23 cellular contexts compared by ENCODE assay signal in genomic region chr5:138748630-138749081, GRCh38. TPM values are rescaled to one million over a fixed set of nuclear protein-coding genes. Genes with fewer than 3 reads are reported as not detected.
DNase-seq lines count a peak whose midpoint lies in the region; ATAC-seq, FAIRE-seq and TF ChIP-seq lines count a peak whose summit lies in the region.
"Had no signal": no experiment of that assay in that cellular context is flagged by ENCODE, and none has a peak within 500 bp of the region (broad histone marks: within the 10 kb centered on the region; RNA-seq: fewer than 3 reads in every experiment).

No MANE protein-coding gene starts in this region.

- H3K4me3 ChIP-seq in A549 = no peak overlapping the region
- no peak overlapping the region for H3K4me3 ChIP-seq in mesenchymal stem cell (ENCODE audit: insufficient read depth in 1 of 2, low read depth in 1 of 2, low read length in 2 of 2)
- H3K4me3 ChIP-seq: mucosa of descending colon, Peyer's patch, upper lobe of left lung had no signal

- peaks cover 15% of the 10 kb centered on the region for H3K4me1 ChIP-seq in A549
- H3K4me1 ChIP-seq in mesenchymal stem cell (ENCODE audit: control insufficient read depth, insufficient read depth, low read depth, low read length) = peaks cover 7% of the 10 kb centered on the region

- H4K91ac ChIP-seq in mesenchymal stem cell (ENCODE audit: low read length) = no peak overlapping the region

- H3K18ac ChIP-seq in mesenchymal stem cell (ENCODE audit: low read depth in 1 of 2, low read length in 2 of 2) = no peak overlapping the region

- H3K27ac ChIP-seq in A549 = no peak overlapping the region
- H3K27ac ChIP-seq in mesenchymal stem cell (ENCODE audit: low read length, poor library complexity, severe bottlenecking) = no peak overlapping the region
- H3K27ac ChIP-seq: neutrophil, Peyer's patch, upper lobe of left lung had no signal

- FAIRE-seq in A549 (lab: Jason Lieb, UNC) = no peak
- FAIRE-seq: endometrium, GM19239 had no signal

- H3K4ac ChIP-seq in mesenchymal stem cell (ENCODE audit: low read depth in 1 of 2, low read length in 2 of 2) = no peak overlapping the region

- H3K36me3 Mint-ChIP-seq in activated T-helper 17 cell treated with anti-CD3 and anti-CD28 coated beads, Interleukin-2, amount 50 U/mL, for 72 hours (ENCODE audit: low read depth) = no peaks in the 10 kb centered on the region
- peaks cover 2% of the 10 kb centered on the region for H3K36me3 Mint-ChIP-seq in T-helper 17 cell (ENCODE audit: low read depth)

- no peaks in the 10 kb centered on the region for H3K9me3 ChIP-seq in A549
- no peaks in the 10 kb centered on the region for H3K9me3 ChIP-seq in mesenchymal stem cell (ENCODE audit: control insufficient read depth, low read length)
- no peaks in the 10 kb centered on the region for H3K9me3 ChIP-seq in T-helper 17 cell (ENCODE audit: control insufficient read depth, low read length, poor library complexity, severe bottlenecking)
- H3K9me3 ChIP-seq: mucosa of descending colon, neutrophil, Peyer's patch, upper lobe of left lung had no signal

- CTCF ChIA-PET in A549 (lab: Yijun Ruan, JAX) = interaction anchor here (0.7 to 1.3 kb wide), 3 partner anchors 26 to 165 kb away, joined by 3 read pairs; no protein-coding TSS in a partner anchor

- no peak overlapping the region for H2BK15ac ChIP-seq in mesenchymal stem cell (ENCODE audit: low read depth, poor library complexity, severe bottlenecking)

- TF ChIP-seq RAD21 in A549 (conservative IDR thresholded peaks at IDR 0.05 in 1 of 2, IDR thresholded peaks at IDR 0.05 in 1 of 2) = no peak

- no peak overlapping the region for H4K8ac ChIP-seq in mesenchymal stem cell (ENCODE audit: low read length)

- no peak for ATAC-seq in A549
- peak; percentile 17 for ATAC-seq in activated T-helper 17 cell treated with anti-CD3 and anti-CD28 coated beads, Interleukin-2, amount 50 U/mL, for 72 hours (replicated peaks)
- no peak for ATAC-seq in T-helper 17 cell
- ATAC-seq: activated CD4-positive, alpha-beta T cell treated with anti-CD3 and anti-CD28 coated beads for 36 hours; left lobe of liver; mucosa of descending colon; right cardiac atrium had no signal

- peak overlapping the region; percentile 36 for H3K9ac ChIP-seq in mesenchymal stem cell (ENCODE audit: low read length)

- no peak overlapping the region for H3K23ac ChIP-seq in mesenchymal stem cell (ENCODE audit: low read length in 2 of 2)

- no peak for TF ChIP-seq POLR2A in A549 (IDR thresholded peaks at IDR 0.05; ENCODE audit: low read length)

- no peaks in the 10 kb centered on the region for H3K27me3 ChIP-seq in mesenchymal stem cell (ENCODE audit: control insufficient read depth in 1 of 2, insufficient read depth in 1 of 2, low read length in 2 of 2)
- H3K27me3 ChIP-seq: Peyer's patch, upper lobe of left lung had no signal

- H3K79me1 ChIP-seq in mesenchymal stem cell (replicated peaks; ENCODE audit: low read length, poor library complexity, severe bottlenecking) = peaks cover 2% of the 10 kb centered on the region

- H3K27ac Mint-ChIP-seq in activated T-helper 17 cell treated with anti-CD3 and anti-CD28 coated beads, Interleukin-2, amount 50 U/mL, for 72 hours = no peak overlapping the region
- H3K27ac Mint-ChIP-seq in T-helper 17 cell = no peak overlapping the region
- H3K27ac Mint-ChIP-seq: activated CD4-positive, alpha-beta T cell treated with anti-CD3 and anti-CD28 coated beads for 36 hours; CD4-positive, alpha-beta T cell had no signal

- H2BK12ac ChIP-seq in mesenchymal stem cell (ENCODE audit: low read length in 2 of 2) = no peak overlapping the region

- no peak for TF ChIP-seq CTCF in A549 (IDR thresholded peaks at IDR 0.05)

- no peaks in the 10 kb centered on the region for H3K9me3 Mint-ChIP-seq in activated T-helper 17 cell treated with anti-CD3 and anti-CD28 coated beads, Interleukin-2, amount 50 U/mL, for 72 hours
- H3K9me3 Mint-ChIP-seq: CD4-positive, alpha-beta T cell had no signal

- POLR2A ChIA-PET in A549 (lab: Yijun Ruan, JAX) = no interaction called here

- no peak overlapping the region for H2AK5ac ChIP-seq in mesenchymal stem cell (ENCODE audit: low read length, severe bottlenecking)

- H3K27me3 Mint-ChIP-seq in activated T-helper 17 cell treated with anti-CD3 and anti-CD28 coated beads, Interleukin-2, amount 50 U/mL, for 72 hours = no peaks in the 10 kb centered on the region
- peaks cover 12% of the 10 kb centered on the region for H3K27me3 Mint-ChIP-seq in T-helper 17 cell

- no peaks in the 10 kb centered on the region for H3K4me1 Mint-ChIP-seq in activated T-helper 17 cell treated with anti-CD3 and anti-CD28 coated beads, Interleukin-2, amount 50 U/mL, for 72 hours
- H3K4me1 Mint-ChIP-seq in T-helper 17 cell = peaks cover 7% of the 10 kb centered on the region

- 55% methylated on average over 6 of the region's 6 CpGs for WGBS in A549 (ENCODE audit: missing lambda C conversion rate)
- WGBS in mesenchymal stem cell = 54% methylated on average over 4 of the region's 6 CpGs

- H3K36me3 ChIP-seq in mesenchymal stem cell (ENCODE audit: control insufficient read depth in 1 of 2, insufficient read depth in 2 of 2, low read depth in 1 of 2, low read length in 2 of 2) = no peaks in the 10 kb centered on the region
- H3K36me3 ChIP-seq: neutrophil, Peyer's patch, upper lobe of left lung had no signal

- TF ChIP-seq EP300 in A549 (IDR thresholded peaks at IDR 0.05) = no peak

- peak overlapping the region; percentile 1; the same call in 1 of the 3 replicates for H3K4me2 ChIP-seq in A549
- H3K4me2 ChIP-seq in mesenchymal stem cell (ENCODE audit: low read length, poor library complexity, severe bottlenecking) = no peak overlapping the region

- DNase-seq in A549 (ENCODE audit: low read depth in 1 of 2, low spot score in 1 of 2) = no peak
- peak; percentile 36 for DNase-seq in GOT3 (lab: John Stamatoyannopoulos, UW)
- DNase-seq in mesenchymal stem cell = peak; percentile 73
- DNase-seq in T-helper 17 cell = no peak
- no peak for DNase-seq in GM19238 (ENCODE audit: insufficient read length, low spot score)
- DNase-seq in germinal center (ENCODE audit: low spot score) = no peak
- no peak for DNase-seq in dermis blood vessel endothelial cell
- DNase-seq: activated CD4-positive, alpha-beta T cell treated with anti-CD3 and anti-CD28 coated beads for 36 hours; activated effector memory CD4-positive, alpha-beta T cell treated with Interleukin-2 at 50 U/mL for 16 hours; aorta; CD4-positive, alpha-beta T cell; foreskin melanocyte; mucosa of descending colon; NCI-H1436 treated with DMSO at 0.1 percent for 48 hours; Peyer's patch; stimulated activated naive CD4-positive, alpha-beta T cell treated with Interleukin-2 at 50 U/mL for 16 hours had no signal

- H2BK120ac ChIP-seq in mesenchymal stem cell (ENCODE audit: low read depth, low read length) = no peak overlapping the region

- H2BK5ac ChIP-seq in mesenchymal stem cell (ENCODE audit: low read depth, low read length, poor library complexity, severe bottlenecking) = no peak overlapping the region

- H3K4me3 Mint-ChIP-seq in activated T-helper 17 cell treated with anti-CD3 and anti-CD28 coated beads, Interleukin-2, amount 50 U/mL, for 72 hours = no peak overlapping the region
- H3K4me3 Mint-ChIP-seq in T-helper 17 cell = no peak overlapping the region
- H3K4me3 Mint-ChIP-seq: activated CD4-positive, alpha-beta T cell treated with anti-CD3 and anti-CD28 coated beads for 36 hours; CD4-positive, alpha-beta T cell had no signal

- H3K14ac ChIP-seq in mesenchymal stem cell (ENCODE audit: low read length in 2 of 2) = no peak overlapping the region

- H2AFZ ChIP-seq in mesenchymal stem cell (ENCODE audit: low read depth, low read length) = no peak overlapping the region

TF ChIP-seq in A549, 52 proteins besides CTCF, POLR2A, EP300 and RAD21:
- TF ChIP-seq FOSL2 (IDR thresholded peaks at IDR 0.05) (no peak), FOSL2 (CRISPR knock-in tag; IDR thresholded peaks at IDR 0.05) (peak; percentile 55; the same call in 1 of the 2 replicates)
- TF ChIP-seq, protein P1, sequence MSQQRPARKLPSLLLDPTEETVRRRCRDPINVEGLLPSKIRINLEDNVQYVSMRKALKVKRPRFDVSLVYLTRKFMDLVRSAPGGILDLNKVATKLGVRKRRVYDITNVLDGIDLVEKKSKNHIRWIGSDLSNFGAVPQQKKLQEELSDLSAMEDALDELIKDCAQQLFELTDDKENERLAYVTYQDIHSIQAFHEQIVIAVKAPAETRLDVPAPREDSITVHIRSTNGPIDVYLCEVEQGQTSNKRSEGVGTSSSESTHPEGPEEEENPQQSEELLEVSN (IDR thresholded peaks at IDR 0.05; ENCODE audit: borderline replicate concordance, low read depth) = no peak

RNA-seq across cellular contexts. Expression of gene CTNNA1, which starts 4.6 kb away (rescaled TPM):
- polyA plus RNA-seq in A549 (2011; rRNA removed) (154 and 190 TPM in 2 replicates), A549 (2017; fragmentation: RNase III; extraction: RNeasy Plus Mini Kit Qiagen cat#74134 plus additional on column Dnase treatment) (184 to 194 TPM (median 191 TPM) in 3 replicates)
- polyA plus RNA-seq in A549 (2012; cell fraction: cytosol; rRNA removed) = 117 and 119 TPM in 2 replicates
- 189 and 219 TPM in 2 replicates for polyA plus RNA-seq in A549 (2012; cell fraction: nucleus; rRNA removed)
- polyA minus RNA-seq in A549 (2011; rRNA and poly(A)+ RNA removed) = 244 and 246 TPM in 2 replicates
- 10 to 100 TPM; 63.6 to 92.1 TPM for total RNA-seq in activated T-helper 17 cell treated with anti-CD3 and anti-CD28 coated beads, Interleukin-2, amount 50 U/mL, for 72 hours
- polyA plus RNA-seq in mesenchymal stem cell (2013, experiment 1 of 2) = 140 TPM
- 144 TPM for polyA plus RNA-seq in mesenchymal stem cell (2013, experiment 2 of 2)
- total RNA-seq in T-helper 17 cell (10 to 100 TPM; 13.7 to 20.9 TPM), dermis blood vessel endothelial cell (643 and 770 TPM in 2 replicates)

Comparison
In these comparisons a context has a peak if more than half of its experiments do, and no peak if none do; other contexts are left out.
1. DNase-seq: peak in GOT3 (single experiment) and mesenchymal stem cell (single experiment); none in A549 (0 of 2), T-helper 17 cell (0 of 3), GM19238 (single experiment), germinal center (single experiment) and dermis blood vessel endothelial cell (single experiment).